In genomic region chr1:244461254-244462071, GRCh38 we compare ENCODE assay signal across 8 cellular contexts. TPM values are rescaled to one million over a fixed set of nuclear protein-coding genes. Genes with fewer than 3 reads are reported as not detected.
DNase-seq lines count a peak whose midpoint lies in the region; ATAC-seq and TF ChIP-seq lines count a peak whose summit lies in the region.

CATSPERE (plus strand) TSS chr1:244461273; CDS start chr1:244461430, 157 bp downstream.

- peak in 1 of 2 donors; percentile 1 for TF ChIP-seq RAD21 in liver (IDR thresholded peaks at IDR 0.05)

- peak within 1 kb of the TSS; percentile 80 for H3K27ac ChIP-seq in 22Rv1
- peak within 1 kb of the TSS; percentile 79 for H3K27ac ChIP-seq in duodenal mucosa (ENCODE audit: low read depth, low read length)
- peak within 1 kb of the TSS; percentile 78 to 95 for H3K27ac ChIP-seq in liver (ENCODE audit: low read depth in 1 of 2, low read length in 2 of 2)

- WGBS in liver = 15% methylated on average over 60 of the region's 60 CpGs

- peak; percentile 50 for DNase-seq in NCI-H2196 treated with DMSO at 0.1 percent for 48 hours (lab: John Stamatoyannopoulos, UW; ENCODE audit: unreplicated experiment)
- DNase-seq in activated CD4-positive, alpha-beta T cell treated with anti-CD3 and anti-CD28 coated beads, Interleukin-2, amount 50 U/mL, for 48 hours = peak; percentile 75 to 76
- peak; percentile 51 to 61 for DNase-seq in stimulated activated CD4-positive, alpha-beta T cell treated with anti-CD3 and anti-CD28 coated beads, Interleukin-2, amount 100 ng/mL, for 48 hours

- H3K4me3 ChIP-seq in duodenal mucosa (ENCODE audit: low read depth in 1 of 2, low read length in 2 of 2) (peak within 1 kb of the TSS; percentile 73 to 82), liver (ENCODE audit: low read depth in 1 of 3, low read length in 3 of 3) (peak within 1 kb of the TSS; percentile 74 to 93 (median 76))

- H3K9me3 ChIP-seq in duodenal mucosa (ENCODE audit: control insufficient read depth in 1 of 2, low read length in 2 of 2) (no peaks in the 10 kb centered on the region), liver (ENCODE audit: control insufficient read depth in 4 of 4, low read length in 3 of 4) (no peaks in the 10 kb centered on the region)

- TF ChIP-seq CTCF in 22Rv1 (IDR thresholded peaks at IDR 0.05) (peak; percentile 14; the same call in 1 of the 2 replicates), liver (IDR thresholded peaks at IDR 0.05; ENCODE audit: low read depth, low read length, missing input control) (no peak)

- H3K27me3 ChIP-seq in duodenal mucosa (ENCODE audit: control insufficient read depth in 1 of 2, insufficient read depth in 2 of 2, low read length in 2 of 2) (no peaks in the 10 kb centered on the region), liver (ENCODE audit: control insufficient read depth in 4 of 4, insufficient read depth in 4 of 4, low read length in 3 of 4) (no peaks in the 10 kb centered on the region)

- peaks cover 0 to 6% of the 10 kb centered on the region in 2 donors for H3K4me1 ChIP-seq in duodenal mucosa (ENCODE audit: control insufficient read depth in 1 of 2, insufficient read depth in 2 of 2, low read length in 2 of 2)
- peaks cover 3 to 9% (median 4%) of the 10 kb centered on the region in 4 donors for H3K4me1 ChIP-seq in liver (ENCODE audit: control insufficient read depth in 4 of 4, insufficient read depth in 4 of 4, low read length in 3 of 4)

- peak; percentile 75 for TF ChIP-seq POLR2A in GM18505 (IDR thresholded peaks at IDR 0.05; ENCODE audit: borderline replicate concordance, extremely low read depth, insufficient read depth, insufficient read length)

- no peaks in the 10 kb centered on the region for H3K36me3 ChIP-seq in duodenal mucosa (ENCODE audit: control insufficient read depth in 1 of 2, insufficient read depth in 2 of 2, low read length in 2 of 2)
- no peaks in the 10 kb centered on the region for H3K36me3 ChIP-seq in liver (ENCODE audit: control insufficient read depth in 4 of 4, insufficient read depth in 3 of 4, low read depth in 1 of 4, low read length in 3 of 4)

- peak; percentile 99 for ATAC-seq in GM18505 (IDR thresholded peaks at IDR 0.05; ENCODE audit: unreplicated experiment)
- ATAC-seq in HG02938 (IDR thresholded peaks at IDR 0.05; ENCODE audit: unreplicated experiment) = peak; percentile 95

- peak within 1 kb of the TSS; percentile 63 to 81 for H3K9ac ChIP-seq in duodenal mucosa (ENCODE audit: low read depth in 1 of 2, low read length in 2 of 2)
- H3K9ac ChIP-seq in liver (ENCODE audit: low read depth in 1 of 2, low read length in 2 of 2) = peak within 1 kb of the TSS; percentile 89 to 97

TF ChIP-seq in liver, 16 proteins besides CTCF, POLR2A, EP300 and RAD21:
- TF ChIP-seq GABPA (IDR thresholded peaks at IDR 0.05 in 1 of 2, conservative IDR thresholded peaks at IDR 0.05 in 1 of 2) (no peak), ZBTB33 (IDR thresholded peaks at IDR 0.05) (peak; percentile 58), YY1 (IDR thresholded peaks at IDR 0.05) (peak; percentile 96), TAF1 (conservative IDR thresholded peaks at IDR 0.05) (peak; percentile 81), SP1 (IDR thresholded peaks at IDR 0.05) (peak; percentile 55), REST (IDR thresholded peaks at IDR 0.05) (peak; percentile 74), RXRA (IDR thresholded peaks at IDR 0.05) (peak in 1 of 2 donors; percentile 29), JUND (IDR thresholded peaks at IDR 0.05) (no peak)

RNA-seq across cellular contexts. Expression of gene CATSPERE, which starts in this region (rescaled TPM):
- total RNA-seq in liver = under 1 TPM; 0.75 to 0.79 TPM
- under 1 TPM; 0.15 to 0.31 TPM for polyA plus RNA-seq in liver

Comparison
In these comparisons a context has a peak if more than half of its experiments do, and no peak if none do; other contexts are left out.
1. Peak in every context shown above with its lines: DNase-seq, ATAC-seq, H3K4me3 ChIP-seq and H3K27ac ChIP-seq.